ENCODE assay signal across 17 cellular contexts in the genomic region with DNA sequence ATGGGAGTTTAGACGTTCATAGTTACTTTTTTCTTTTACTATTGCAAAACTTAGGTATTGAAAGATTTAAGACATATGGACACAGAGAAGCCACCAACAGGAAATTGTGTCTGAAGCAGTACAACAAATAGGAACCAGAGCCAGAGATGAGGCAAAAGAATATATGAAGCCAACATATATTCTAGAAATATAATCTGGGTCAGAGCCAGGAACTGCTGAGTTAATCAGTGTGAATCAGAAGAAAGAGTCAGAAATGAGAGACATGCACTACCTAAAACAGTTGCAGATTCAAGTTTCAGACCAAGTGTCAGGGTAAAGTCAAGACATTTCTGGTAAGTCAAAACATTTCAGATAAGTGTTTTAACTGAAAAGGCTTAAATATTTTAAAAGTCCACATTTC.
A peak's percentile ranks its signal among the peaks of the same experiment; 100 is the strongest.
DNase-seq lines count a peak whose midpoint lies in the region; ATAC-seq, FAIRE-seq and TF ChIP-seq lines count a peak whose summit lies in the region.
"Had no signal": no experiment of that assay in that cellular context is flagged by ENCODE, and none has a peak within 500 bp of the region (broad histone marks: within the 10 kb centered on the region; RNA-seq: fewer than 3 reads in every experiment).

No MANE protein-coding gene starts in this region.

- H3K36me3 ChIP-seq in GM23248 (ENCODE audit: low read depth) (no peaks in the 10 kb centered on the region), SK-N-SH (replicated peaks in 1 of 2; ENCODE audit: control insufficient read depth in 1 of 2, insufficient read depth in 2 of 2, low read length in 1 of 2) (no peaks in the 10 kb centered on the region)
- H3K36me3 ChIP-seq: BLaER1 treated with 17β-estradiol and CSF1 and Interleukin-3, amounts not matched to agents 10 nM and 100 nM; left lung; Peyer's patch had no signal

- FAIRE-seq in GM12891 (lab: Jason Lieb, UNC), result no peak

- no peaks in the 10 kb centered on the region for H3K9me3 ChIP-seq in GM23248 (ENCODE audit: low read depth)
- H3K9me3 ChIP-seq in SK-N-SH, result no peaks in the 10 kb centered on the region
- H3K9me3 ChIP-seq: BLaER1 treated with 17β-estradiol and CSF1 and Interleukin-3, amounts not matched to agents 10 nM and 100 nM; left lung; Peyer's patch had no signal

- no peak for TF ChIP-seq RAD21 in SK-N-SH (IDR thresholded peaks at IDR 0.05; ENCODE audit: low read length)

- no peak for TF ChIP-seq POLR2A in GM12891 (IDR thresholded peaks at IDR 0.05; ENCODE audit: low read depth, low read length)

- H3F3A ChIP-seq in GM23248 (ENCODE audit: insufficient read depth), result peaks cover 46% of the 10 kb centered on the region
- H3F3A ChIP-seq in SK-N-SH (replicated peaks; ENCODE audit: insufficient read depth), result peaks cover 53% of the 10 kb centered on the region

- H3K9ac ChIP-seq in GM23248 (no peak overlapping the region), SK-N-SH (peak overlapping the region; percentile 65; the same call in 1 of the 2 replicates)
- H3K9ac ChIP-seq: BLaER1 treated with 17β-estradiol and CSF1 and Interleukin-3, amounts not matched to agents 10 nM and 100 nM had no signal

- POLR2A ChIA-PET in SK-N-SH (lab: Yijun Ruan, JAX), result no interaction called here

- H3K9me2 ChIP-seq in GM23248 (ENCODE audit: insufficient read depth) (no peaks in the 10 kb centered on the region), SK-N-SH (no peaks in the 10 kb centered on the region)

- peak overlapping the region; percentile 70 for H3K27ac ChIP-seq in GM23248
- peak overlapping the region; percentile 73 to 92 for H3K27ac ChIP-seq in SK-N-SH (ENCODE audit: low read depth in 2 of 2, low read length in 1 of 2)
- no peak overlapping the region for H3K27ac ChIP-seq in caudate nucleus (ENCODE audit: low read depth, low read length)
- H3K27ac ChIP-seq: BLaER1 treated with 17β-estradiol and CSF1 and Interleukin-3, amounts not matched to agents 10 nM and 100 nM; left lung; Peyer's patch had no signal

- TF ChIP-seq EP300 in SK-N-SH (IDR thresholded peaks at IDR 0.05; ENCODE audit: borderline replicate concordance in 1 of 2, low read depth in 1 of 2, low read length in 1 of 2), result no peak

- H3K4me2 ChIP-seq in GM23248 (ENCODE audit: unreplicated experiment) (peak overlapping the region; percentile 66), SK-N-SH (peak overlapping the region; percentile 72)
- H3K4me2 ChIP-seq: BLaER1 treated with 17β-estradiol and CSF1 and Interleukin-3, amounts not matched to agents 10 nM and 100 nM; smooth muscle cell had no signal

- TF ChIP-seq CTCF in SK-N-SH (IDR thresholded peaks at IDR 0.05) (no peak), foreskin fibroblast (IDR thresholded peaks at IDR 0.05; ENCODE audit: low read depth, low read length) (no peak)

- CTCF ChIA-PET in SK-N-SH (lab: Yijun Ruan, JAX), result interaction anchor here (0.9 to 2.0 kb wide), 3 partner anchors 10 to 14 kb away, joined by 3 to 5 read pairs (median 4); no protein-coding TSS in a partner anchor

- ATAC-seq in GM18868 (IDR thresholded peaks at IDR 0.05; ENCODE audit: unreplicated experiment), result no peak
- ATAC-seq: left lung had no signal

- H3K79me2 ChIP-seq in GM23248 (ENCODE audit: insufficient read depth), result no peaks in the 10 kb centered on the region
- no peaks in the 10 kb centered on the region for H3K79me2 ChIP-seq in SK-N-SH (ENCODE audit: insufficient read depth)

- DNase-seq in EH (ENCODE audit: low read depth), result peak; percentile 55
- peak; percentile 83 for DNase-seq in GM23248
- DNase-seq in SK-N-SH, result no peak
- DNase-seq in foreskin fibroblast, result peak; percentile 60 to 89
- no peak for DNase-seq in Ammon's horn (ENCODE audit: low spot score)
- no peak for DNase-seq in caudate nucleus (lab: John Stamatoyannopoulos, UW)
- DNase-seq in GM12891 (ENCODE audit: insufficient read length, low spot score), result no peak
- DNase-seq: activated CD4-positive, alpha-beta T cell treated with anti-CD3 and anti-CD28 coated beads, Interleukin-2, amount 10 ng/mL, durations not matched to agents 7 days and 5 days; activated T-cell treated with anti-CD3 and anti-CD28 coated beads, Interleukin-2, amount 50 U/mL, for 48 hours; amygdala; effector memory CD4-positive, alpha-beta T cell; left lung; nephron progenitor cell; Peyer's patch had no signal

- WGBS in GM23248 (ENCODE audit: low coverage in 1 of 2, low lambda C conversion rate in 2 of 2, missing lambda C conversion rate in 2 of 2), 2 experiments, result 0 to 4% methylated on average over 1 of the region's 1 CpG
- WGBS in SK-N-SH (ENCODE audit: low lambda C conversion rate), result 9% methylated on average over 1 of the region's 1 CpG

- peaks cover 66% of the 10 kb centered on the region for H3K4me1 ChIP-seq in GM23248 (ENCODE audit: insufficient read depth)
- peaks cover 17 to 47% of the 10 kb centered on the region in 2 experiments for H3K4me1 ChIP-seq in SK-N-SH (ENCODE audit: control insufficient read depth in 1 of 2, insufficient read depth in 2 of 2, low read depth in 1 of 2, low read length in 1 of 2)
- H3K4me1 ChIP-seq: BLaER1 treated with 17β-estradiol and CSF1 and Interleukin-3, amounts not matched to agents 10 nM and 100 nM; left lung; Peyer's patch had no signal

- in situ Hi-C loops in GM23248 (cut with MboI), result no loop called here

- H2AFZ ChIP-seq in GM23248 (no peak overlapping the region), SK-N-SH (ENCODE audit: low read depth) (peak overlapping the region; percentile 11; the same call in 1 of the 2 replicates)

- H4K20me1 ChIP-seq in GM23248 (ENCODE audit: insufficient read depth) (no peaks in the 10 kb centered on the region), SK-N-SH (ENCODE audit: insufficient read depth) (no peaks in the 10 kb centered on the region)
- H4K20me1 ChIP-seq: BLaER1 treated with 17β-estradiol and CSF1 and Interleukin-3, amounts not matched to agents 10 nM and 100 nM had no signal

- peak overlapping the region; percentile 31 for H3K4me3 ChIP-seq in GM23248
- H3K4me3 ChIP-seq in SK-N-SH (ENCODE audit: low read depth in 2 of 2, low read length in 1 of 2), result peak overlapping the region; percentile 17 to 48; a peak in 2 of 4 replicates
- no peak overlapping the region for H3K4me3 ChIP-seq in foreskin fibroblast (ENCODE audit: low read depth in 1 of 2, low read length in 2 of 2)
- H3K4me3 ChIP-seq: BLaER1 treated with 17β-estradiol and CSF1 and Interleukin-3, amounts not matched to agents 10 nM and 100 nM; left lung; Peyer's patch; smooth muscle cell had no signal

- no peaks in the 10 kb centered on the region for H3K27me3 ChIP-seq in GM23248 (replicated peaks; ENCODE audit: insufficient read depth)
- H3K27me3 ChIP-seq in SK-N-SH (ENCODE audit: insufficient read depth), result no peaks in the 10 kb centered on the region
- H3K27me3 ChIP-seq: BLaER1 treated with 17β-estradiol and CSF1 and Interleukin-3, amounts not matched to agents 10 nM and 100 nM; left lung; Peyer's patch had no signal

TF ChIP-seq in SK-N-SH, 30 proteins besides CTCF, POLR2A, EP300 and RAD21:
- TF ChIP-seq RCOR1 (IDR thresholded peaks at IDR 0.05; ENCODE audit: low read length) (no peak), NFIC (IDR thresholded peaks at IDR 0.05; ENCODE audit: borderline replicate concordance) (peak; percentile 60), MXI1 (IDR thresholded peaks at IDR 0.05; ENCODE audit: low read depth, low read length) (no peak), TCF12 (IDR thresholded peaks at IDR 0.05) (peak; percentile 20; the same call in 1 of the 2 replicates), FOSL2 (IDR thresholded peaks at IDR 0.05; ENCODE audit: borderline replicate concordance, low read depth) (peak; percentile 65), JUND (IDR thresholded peaks at IDR 0.05) (peak; percentile 29), RXRA (IDR thresholded peaks at IDR 0.05; ENCODE audit: borderline replicate concordance, low read depth) (0 out of 2 replicates have a peak, but pooled peaks have one; percentile 3), TAF1 (IDR thresholded peaks at IDR 0.05; ENCODE audit: borderline replicate concordance, low read depth, low read length) (no peak), MEF2A (IDR thresholded peaks at IDR 0.05; ENCODE audit: borderline replicate concordance, low read depth) (0 out of 2 replicates have a peak, but pooled peaks have one; percentile 63)
- TF ChIP-seq, protein P1, sequence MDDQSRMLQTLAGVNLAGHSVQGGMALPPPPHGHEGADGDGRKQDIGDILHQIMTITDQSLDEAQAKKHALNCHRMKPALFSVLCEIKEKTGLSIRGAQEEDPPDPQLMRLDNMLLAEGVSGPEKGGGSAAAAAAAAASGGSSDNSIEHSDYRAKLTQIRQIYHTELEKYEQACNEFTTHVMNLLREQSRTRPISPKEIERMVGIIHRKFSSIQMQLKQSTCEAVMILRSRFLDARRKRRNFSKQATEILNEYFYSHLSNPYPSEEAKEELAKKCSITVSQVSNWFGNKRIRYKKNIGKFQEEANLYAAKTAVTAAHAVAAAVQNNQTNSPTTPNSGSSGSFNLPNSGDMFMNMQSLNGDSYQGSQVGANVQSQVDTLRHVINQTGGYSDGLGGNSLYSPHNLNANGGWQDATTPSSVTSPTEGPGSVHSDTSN (IDR thresholded peaks at IDR 0.05), result peak; percentile 38; the same call in 1 of the 2 replicates

TF ChIP-seq in GM12891, 5 proteins besides CTCF, POLR2A, EP300 and RAD21:
- TF ChIP-seq PAX5 (IDR thresholded peaks at IDR 0.05; ENCODE audit: insufficient read depth, low read length, severe bottlenecking) (no peak), POLR2AphosphoS5 (IDR thresholded peaks at IDR 0.05; ENCODE audit: low read depth, low read length) (no peak), POU2F2 (IDR thresholded peaks at IDR 0.05; ENCODE audit: low read depth, low read length) (no peak), SPI1 (IDR thresholded peaks at IDR 0.05; ENCODE audit: low read depth, low read length) (no peak), TAF1 (IDR thresholded peaks at IDR 0.05; ENCODE audit: low read depth, low read length) (no peak)

Comparison
In these comparisons a context has a peak if more than half of its experiments do, and no peak if none do; other contexts are left out.
1. DNase-seq: peak in EH (single experiment), GM23248 (single experiment) and foreskin fibroblast (2 of 2); none in SK-N-SH (single experiment), Ammon's horn (single experiment), caudate nucleus (0 of 61) and GM12891 (single experiment).
2. H3K4me3 ChIP-seq: peak in GM23248 (single experiment) and SK-N-SH (2 of 2); none in foreskin fibroblast (0 of 2).